ENCODE assay signal across 8 cellular contexts in genomic region chr6:31680841-31681671, GRCh38. TPM values are rescaled to one million over a fixed set of nuclear protein-coding genes. Genes with fewer than 3 reads are reported as not detected.
DNase-seq lines count a peak whose midpoint lies in the region; ATAC-seq and TF ChIP-seq lines count a peak whose summit lies in the region.

Gene LY6G5C (minus strand): TSS chr6:31681067. CDS start chr6:31680373, 694 bp downstream.

- peaks cover 4% of the 10 kb centered on the region for H3K36me3 ChIP-seq in CD4-positive, alpha-beta memory T cell (ENCODE audit: insufficient read depth, low read length)
- H3K36me3 ChIP-seq in ectodermal cell (ENCODE audit: control insufficient read depth, insufficient read depth, low read length) (no peaks in the 10 kb centered on the region), liver (ENCODE audit: control insufficient read depth in 4 of 4, insufficient read depth in 3 of 4, low read depth in 1 of 4, low read length in 3 of 4) (peaks cover 0 to 3% (median 1%) of the 10 kb centered on the region in 4 donors)

- H3K4me3 ChIP-seq in CD4-positive, alpha-beta memory T cell (ENCODE audit: low read length in 2 of 2): peak within 1 kb of the TSS; percentile 69 to 70
- H3K4me3 ChIP-seq in ectodermal cell (ENCODE audit: insufficient read depth, low read depth, low read length) (peak within 1 kb of the TSS; percentile 42), liver (ENCODE audit: low read depth in 1 of 3, low read length in 3 of 3) (peak within 1 kb of the TSS in 2 of 3 donors; percentile 42 to 59)

- CTCF ChIA-PET in CD4-positive, alpha-beta memory T cell (lab: Charles Lee; ENCODE audit: partially characterized antibody): interaction anchor here (0.7 to 2.1 kb wide), 24 partner anchors 9 to 1086 kb away, joined by 3 to 11 read pairs (median 4); partner anchors contain the start of genes ABHD16A, CLIC1, DXO and GPANK1

- TF ChIP-seq RAD21 in liver (IDR thresholded peaks at IDR 0.05): peak; percentile 95 to 96

- H3K9ac ChIP-seq in liver (ENCODE audit: low read depth in 1 of 2, low read length in 2 of 2): peak within 1 kb of the TSS; percentile 20 to 49

- ATAC-seq in HG02642 (IDR thresholded peaks at IDR 0.05; ENCODE audit: poor library complexity, unreplicated experiment) (peak; percentile 53), HG03571 (IDR thresholded peaks at IDR 0.05; ENCODE audit: unreplicated experiment) (no peak)

- no peaks in the 10 kb centered on the region for H3K27me3 ChIP-seq in CD4-positive, alpha-beta memory T cell (ENCODE audit: insufficient read depth, low read length)
- H3K27me3 ChIP-seq in ectodermal cell (ENCODE audit: control insufficient read depth, insufficient read depth, low read length, poor library complexity, severe bottlenecking) (peaks cover 22% of the 10 kb centered on the region), liver (ENCODE audit: control insufficient read depth in 4 of 4, insufficient read depth in 4 of 4, low read length in 3 of 4) (no peaks in the 10 kb centered on the region)

- POLR2A ChIA-PET in CD4-positive, alpha-beta memory T cell (lab: Charles Lee; ENCODE audit: partially characterized antibody): interaction anchor here (0.7 to 2.1 kb wide), 15 partner anchors 14 to 183 kb away, joined by 3 to 13 read pairs (median 5); partner anchors contain the start of genes ABHD16A, BAG6, CSNK2B and GPANK1

- peaks cover under 1 to 6% of the 10 kb centered on the region in 2 donors for H3K36me3 Mint-ChIP-seq in CD4-positive, alpha-beta memory T cell

- WGBS in ectodermal cell, 2 experiments: 1 to 2% methylated on average over 51 of the region's 51 CpGs
- 7% methylated on average over 51 of the region's 51 CpGs for WGBS in liver

- H3K27me3 Mint-ChIP-seq in CD4-positive, alpha-beta memory T cell: no peaks in the 10 kb centered on the region

- no peaks in the 10 kb centered on the region for H3K9me3 ChIP-seq in CD4-positive, alpha-beta memory T cell (ENCODE audit: control insufficient read depth in 1 of 2, low read length in 2 of 2)
- H3K9me3 ChIP-seq in ectodermal cell (ENCODE audit: control insufficient read depth, low read length) (no peaks in the 10 kb centered on the region), liver (ENCODE audit: control insufficient read depth in 4 of 4, low read length in 3 of 4) (no peaks in the 10 kb centered on the region)

- DNase-seq in CD4-positive, alpha-beta memory T cell: peak in 4 of 5 donors; percentile 51 to 59 (median 56)
- DNase-seq in NCI-H69 (lab: John Stamatoyannopoulos, UW): peak; percentile 94
- peak; percentile 70 to 80 for DNase-seq in activated CD4-positive, alpha-beta T cell treated with anti-CD3 and anti-CD28 coated beads, Interleukin-2, amount 50 U/mL, for 48 hours
- peak; percentile 56 to 58 for DNase-seq in stimulated activated CD4-positive, alpha-beta T cell treated with anti-CD3 and anti-CD28 coated beads, Interleukin-4, amount 100 ng/mL, for 4 hours

- peak within 1 kb of the TSS; percentile 86 to 91 (median 90) for H3K4me3 Mint-ChIP-seq in CD4-positive, alpha-beta memory T cell

- H3K4me1 Mint-ChIP-seq in CD4-positive, alpha-beta memory T cell: peaks cover 11 to 27% (median 16%) of the 10 kb centered on the region in 4 donors

- peak within 1 kb of the TSS; percentile 51 for H3K27ac ChIP-seq in CD4-positive, alpha-beta memory T cell (ENCODE audit: low read depth, low read length)
- H3K27ac ChIP-seq in ectodermal cell (ENCODE audit: insufficient read depth, low read depth, low read length, poor library complexity, severe bottlenecking) (no peak within 1 kb of the TSS), liver (ENCODE audit: low read depth in 1 of 2, low read length in 2 of 2) (peak within 1 kb of the TSS; percentile 16 to 51)

- no peaks in the 10 kb centered on the region for H3K9me3 Mint-ChIP-seq in CD4-positive, alpha-beta memory T cell

- H3K27ac Mint-ChIP-seq in CD4-positive, alpha-beta memory T cell: peak within 1 kb of the TSS; percentile 77 to 92 (median 86)

- peak; percentile 78 for TF ChIP-seq CTCF in liver (IDR thresholded peaks at IDR 0.05; ENCODE audit: low read depth, low read length, missing input control)

- intact Hi-C loops in CD4-positive, alpha-beta memory T cell (cut with micrococcal nuclease): loop anchor here (1.0 to 5.0 kb wide), 5 partner anchors 16 to 183 kb away; partner anchors contain the start of genes ABHD16A, CLIC1 and GPANK1

- H3K4me1 ChIP-seq in CD4-positive, alpha-beta memory T cell (ENCODE audit: insufficient read depth, low read length): peaks cover 19% of the 10 kb centered on the region
- H3K4me1 ChIP-seq in ectodermal cell (ENCODE audit: control insufficient read depth, insufficient read depth, low read length): peaks cover 9% of the 10 kb centered on the region
- peaks cover 1 to 22% (median 14%) of the 10 kb centered on the region in 4 donors for H3K4me1 ChIP-seq in liver (ENCODE audit: control insufficient read depth in 4 of 4, insufficient read depth in 4 of 4, low read length in 3 of 4)

TF ChIP-seq in liver, 16 proteins besides CTCF, POLR2A, EP300 and RAD21:
- peak; percentile 69 to 89 for TF ChIP-seq RXRA (IDR thresholded peaks at IDR 0.05)
- no peak for TF ChIP-seq TAF1 (conservative IDR thresholded peaks at IDR 0.05)
- peak in 1 of 2 donors; percentile 54 for TF ChIP-seq HNF4A (conservative IDR thresholded peaks at IDR 0.05)
- TF ChIP-seq YY1 (IDR thresholded peaks at IDR 0.05): peak; percentile 95
- TF ChIP-seq SP1 (IDR thresholded peaks at IDR 0.05): peak; percentile 44
- TF ChIP-seq FOXA1 (IDR thresholded peaks at IDR 0.05): no peak
TF ChIP-seq in liver: peak in this region for 4.

RNA-seq across cellular contexts. Expression of gene LY6G5C, which starts in this region (rescaled TPM):
- 1 to 10 TPM; 4.4 to 4.5 TPM for total RNA-seq in CD4-positive, alpha-beta memory T cell
- 10 to 100 TPM in 1 of 2 donors, 1 to 10 TPM in 1; 8.9 to 11.8 TPM for polyA plus RNA-seq in CD4-positive, alpha-beta memory T cell
- polyA plus RNA-seq in ectodermal cell (2013, experiment 1 of 4): 1.5 TPM
- 1.1 TPM for polyA plus RNA-seq in ectodermal cell (2013, experiment 2 of 4)
- polyA plus RNA-seq in ectodermal cell (2013, experiment 3 of 4): 0.64 TPM
- polyA plus RNA-seq in ectodermal cell (2013, experiment 4 of 4): 1.5 TPM
- total RNA-seq in liver: 1 to 10 TPM in 1 of 2 donors, under 1 TPM in 1; 0.59 to 1.1 TPM
- polyA plus RNA-seq in liver: 1 to 10 TPM; 1.1 to 2.5 TPM
